In genomic region chr9:125238127-125238914, GRCh38 we compare ENCODE assay signal across 10 cellular contexts. TPM values are rescaled to one million over a fixed set of nuclear protein-coding genes. Genes with fewer than 3 reads are reported as not detected.
DNase-seq lines count a peak whose midpoint lies in the region; ATAC-seq, FAIRE-seq and TF ChIP-seq lines count a peak whose summit lies in the region.
"Had no signal": no experiment of that assay in that cellular context is flagged by ENCODE, and none has a peak within 500 bp of the region (broad histone marks: within the 10 kb centered on the region; RNA-seq: fewer than 3 reads in every experiment).

No MANE protein-coding gene starts in this region.

- POLR2A ChIA-PET in activated CD4-positive, alpha-beta T cell treated with anti-CD3 and anti-CD28 coated beads, Interleukin-2, amount 10 ng/mL, durations not matched to agents 7 days and 5 days (lab: Charles Lee): interaction anchor here (0.6 kb wide), 1 partner anchor 684 kb away, joined by 9 read pairs; no protein-coding TSS in a partner anchor
- POLR2A ChIA-PET in activated CD8-positive, alpha-beta T cell treated with anti-CD3 and anti-CD28 coated beads, Interleukin-2, amount 10 ng/mL, durations not matched to agents 7 days and 5 days (lab: Charles Lee): interaction anchor here (0.6 to 1.2 kb wide), 6 partner anchors 37 to 375 kb away, joined by 3 to 4 read pairs (median 3); partner anchors contain the start of gene GOLGA1

- TF ChIP-seq POLR2A in GM12892 (IDR thresholded peaks at IDR 0.05; ENCODE audit: low read depth, low read length): no peak

- 64% methylated on average over 7 of the region's 7 CpGs for WGBS in right cardiac atrium

- H3K9me3 Mint-ChIP-seq in activated CD4-positive, alpha-beta T cell treated with anti-CD3 and anti-CD28 coated beads, Interleukin-2, amount 10 ng/mL, durations not matched to agents 7 days and 5 days: no peaks in the 10 kb centered on the region
- H3K9me3 Mint-ChIP-seq in activated CD8-positive, alpha-beta T cell treated with anti-CD3 and anti-CD28 coated beads, Interleukin-2, amount 10 ng/mL, durations not matched to agents 7 days and 5 days (ENCODE audit: insufficient read depth): no peaks in the 10 kb centered on the region
- no peaks in the 10 kb centered on the region for H3K9me3 Mint-ChIP-seq in stimulated activated memory B cell treated with anti-CD40 and anti-IgM and Interleukin-4, amounts not matched to agents 10 μg/mL and 1 μg/mL and 100 μg/mL, for 72 hours

- CTCF ChIA-PET in activated CD4-positive, alpha-beta T cell treated with anti-CD3 and anti-CD28 coated beads, Interleukin-2, amount 10 ng/mL, durations not matched to agents 7 days and 5 days (lab: Charles Lee): interaction anchor here (0.6 to 1.4 kb wide), 3 partner anchors 97 to 418 kb away, joined by 3 to 4 read pairs (median 3); no protein-coding TSS in a partner anchor
- CTCF ChIA-PET in activated CD8-positive, alpha-beta T cell treated with anti-CD3 and anti-CD28 coated beads, Interleukin-2, amount 10 ng/mL, durations not matched to agents 7 days and 5 days (lab: Charles Lee): interaction anchor here (0.5 to 1.4 kb wide), 6 partner anchors 9 to 467 kb away, joined by 3 to 6 read pairs (median 3); partner anchors contain the start of genes GAPVD1 and NR6A1

- H3K27me3 ChIP-seq in right cardiac atrium (ENCODE audit: control insufficient read depth, insufficient read depth): no peaks in the 10 kb centered on the region

- H3K4me1 ChIP-seq in right cardiac atrium (ENCODE audit: control insufficient read depth, insufficient read depth, low read length): no peaks in the 10 kb centered on the region

- no peak for DNase-seq in activated CD4-positive, alpha-beta T cell treated with anti-CD3 and anti-CD28 coated beads, Interleukin-2, amount 10 ng/mL, durations not matched to agents 7 days and 5 days
- DNase-seq in activated CD4-positive, alpha-beta T cell treated with anti-CD3 and anti-CD28 coated beads, Interleukin-2, amount 50 U/mL, for 48 hours: no peak
- DNase-seq in activated CD8-positive, alpha-beta T cell treated with anti-CD3 and anti-CD28 coated beads, Interleukin-2, amount 10 ng/mL, durations not matched to agents 7 days and 5 days: no peak
- DNase-seq in right cardiac atrium (no peak), NCI-H774 (lab: John Stamatoyannopoulos, UW) (no peak), GM12892 (ENCODE audit: insufficient read length) (no peak)
- DNase-seq: AML-193, NCI-H1105 had no signal

- ATAC-seq in activated CD8-positive, alpha-beta T cell treated with anti-CD3 and anti-CD28 coated beads, Interleukin-2, amount 10 ng/mL, durations not matched to agents 7 days and 5 days: no peak
- no peak for ATAC-seq in right cardiac atrium
- ATAC-seq in stimulated activated memory B cell treated with anti-CD40 and anti-IgM and Interleukin-4, amounts not matched to agents 10 μg/mL and 1 μg/mL and 100 μg/mL, for 72 hours: no peak
- ATAC-seq in HG03139 (IDR thresholded peaks at IDR 0.05; ENCODE audit: unreplicated experiment): no peak

- intact Hi-C loops in right cardiac atrium (cut with DNase I): no loop called here

- H3K27ac ChIP-seq in right cardiac atrium (ENCODE audit: low read length): no peak overlapping the region

- peak overlapping the region; percentile 41 for H3K27ac Mint-ChIP-seq in activated CD4-positive, alpha-beta T cell treated with anti-CD3 and anti-CD28 coated beads, Interleukin-2, amount 10 ng/mL, durations not matched to agents 7 days and 5 days
- peak overlapping the region; percentile 51 for H3K27ac Mint-ChIP-seq in activated CD8-positive, alpha-beta T cell treated with anti-CD3 and anti-CD28 coated beads, Interleukin-2, amount 10 ng/mL, durations not matched to agents 7 days and 5 days
- H3K27ac Mint-ChIP-seq in stimulated activated memory B cell treated with anti-CD40 and anti-IgM and Interleukin-4, amounts not matched to agents 10 μg/mL and 1 μg/mL and 100 μg/mL, for 72 hours: peak overlapping the region; percentile 93

- peaks cover 80% of the 10 kb centered on the region for H3K36me3 Mint-ChIP-seq in activated CD4-positive, alpha-beta T cell treated with anti-CD3 and anti-CD28 coated beads, Interleukin-2, amount 10 ng/mL, durations not matched to agents 7 days and 5 days (ENCODE audit: low read depth)
- peaks cover 81% of the 10 kb centered on the region for H3K36me3 Mint-ChIP-seq in activated CD8-positive, alpha-beta T cell treated with anti-CD3 and anti-CD28 coated beads, Interleukin-2, amount 10 ng/mL, durations not matched to agents 7 days and 5 days (ENCODE audit: low read depth)
- H3K36me3 Mint-ChIP-seq in stimulated activated memory B cell treated with anti-CD40 and anti-IgM and Interleukin-4, amounts not matched to agents 10 μg/mL and 1 μg/mL and 100 μg/mL, for 72 hours: peaks cover 43% of the 10 kb centered on the region

- H3K4me1 Mint-ChIP-seq in activated CD4-positive, alpha-beta T cell treated with anti-CD3 and anti-CD28 coated beads, Interleukin-2, amount 10 ng/mL, durations not matched to agents 7 days and 5 days: peaks cover 47% of the 10 kb centered on the region
- peaks cover 50% of the 10 kb centered on the region for H3K4me1 Mint-ChIP-seq in activated CD8-positive, alpha-beta T cell treated with anti-CD3 and anti-CD28 coated beads, Interleukin-2, amount 10 ng/mL, durations not matched to agents 7 days and 5 days (ENCODE audit: low read depth)
- peaks cover 47% of the 10 kb centered on the region for H3K4me1 Mint-ChIP-seq in stimulated activated memory B cell treated with anti-CD40 and anti-IgM and Interleukin-4, amounts not matched to agents 10 μg/mL and 1 μg/mL and 100 μg/mL, for 72 hours

- H3K4me3 ChIP-seq in right cardiac atrium (ENCODE audit: low read length): peak overlapping the region; percentile 59

- FAIRE-seq in GM12892 (lab: Jason Lieb, UNC): no peak

- peak overlapping the region; percentile 96 for H3K4me3 Mint-ChIP-seq in activated CD4-positive, alpha-beta T cell treated with anti-CD3 and anti-CD28 coated beads, Interleukin-2, amount 10 ng/mL, durations not matched to agents 7 days and 5 days
- peak overlapping the region; percentile 96 for H3K4me3 Mint-ChIP-seq in activated CD8-positive, alpha-beta T cell treated with anti-CD3 and anti-CD28 coated beads, Interleukin-2, amount 10 ng/mL, durations not matched to agents 7 days and 5 days
- H3K4me3 Mint-ChIP-seq in stimulated activated memory B cell treated with anti-CD40 and anti-IgM and Interleukin-4, amounts not matched to agents 10 μg/mL and 1 μg/mL and 100 μg/mL, for 72 hours: peak overlapping the region; percentile 23

- no peaks in the 10 kb centered on the region for H3K9me3 ChIP-seq in right cardiac atrium (ENCODE audit: control insufficient read depth, low read length)

- H3K27me3 Mint-ChIP-seq in activated CD4-positive, alpha-beta T cell treated with anti-CD3 and anti-CD28 coated beads, Interleukin-2, amount 10 ng/mL, durations not matched to agents 7 days and 5 days: no peaks in the 10 kb centered on the region
- no peaks in the 10 kb centered on the region for H3K27me3 Mint-ChIP-seq in activated CD8-positive, alpha-beta T cell treated with anti-CD3 and anti-CD28 coated beads, Interleukin-2, amount 10 ng/mL, durations not matched to agents 7 days and 5 days (ENCODE audit: low read depth)
- no peaks in the 10 kb centered on the region for H3K27me3 Mint-ChIP-seq in stimulated activated memory B cell treated with anti-CD40 and anti-IgM and Interleukin-4, amounts not matched to agents 10 μg/mL and 1 μg/mL and 100 μg/mL, for 72 hours

RNA-seq across cellular contexts. Expression of gene HSPA5, which starts 2.8 kb away (rescaled TPM):
- total RNA-seq in activated CD4-positive, alpha-beta T cell treated with anti-CD3 and anti-CD28 coated beads, Interleukin-2, amount 10 ng/mL, durations not matched to agents 7 days and 5 days: 100 to 1,000 TPM; 124 to 127 TPM
- total RNA-seq in activated CD8-positive, alpha-beta T cell treated with anti-CD3 and anti-CD28 coated beads, Interleukin-2, amount 10 ng/mL, durations not matched to agents 7 days and 5 days: 100 to 1,000 TPM; 146 to 148 TPM
- total RNA-seq in right cardiac atrium: 100 to 1,000 TPM; 176 to 384 (median 284) TPM
- polyA plus RNA-seq in right cardiac atrium: 263 TPM
- polyA plus RNA-seq in GM12892 (2012; ENCODE audit: missing spikeins): 108 TPM

RNA-seq across cellular contexts. Expression of gene GAPVD1, which starts 23.3 kb away (rescaled TPM):
- 10 to 100 TPM; 49.7 to 53.6 TPM for total RNA-seq in activated CD4-positive, alpha-beta T cell treated with anti-CD3 and anti-CD28 coated beads, Interleukin-2, amount 10 ng/mL, durations not matched to agents 7 days and 5 days
- total RNA-seq in activated CD8-positive, alpha-beta T cell treated with anti-CD3 and anti-CD28 coated beads, Interleukin-2, amount 10 ng/mL, durations not matched to agents 7 days and 5 days: 10 to 100 TPM; 52.1 to 59.4 TPM
- total RNA-seq in right cardiac atrium: 10 to 100 TPM; 33.0 to 45.7 (median 33.2) TPM
- polyA plus RNA-seq in right cardiac atrium: 8.1 TPM
- 17.7 TPM for polyA plus RNA-seq in GM12892 (2012; ENCODE audit: missing spikeins)

RNA-seq across cellular contexts. Expression of gene RABEPK, which starts 38.0 kb away (rescaled TPM):
- total RNA-seq in activated CD4-positive, alpha-beta T cell treated with anti-CD3 and anti-CD28 coated beads, Interleukin-2, amount 10 ng/mL, durations not matched to agents 7 days and 5 days: 10 to 100 TPM; 14.6 to 17.2 TPM
- 10 to 100 TPM; 15.0 to 15.3 TPM for total RNA-seq in activated CD8-positive, alpha-beta T cell treated with anti-CD3 and anti-CD28 coated beads, Interleukin-2, amount 10 ng/mL, durations not matched to agents 7 days and 5 days
- total RNA-seq in right cardiac atrium: 10 to 100 TPM in 3 of 4 donors, 1 to 10 TPM in 1; 8.8 to 12.7 (median 11.4) TPM
- 12.0 TPM for polyA plus RNA-seq in right cardiac atrium
- polyA plus RNA-seq in GM12892 (2012; ENCODE audit: missing spikeins): 45.6 TPM

RNA-seq across cellular contexts. Expression of gene PPP6C, which starts 48.7 kb away (rescaled TPM):
- total RNA-seq in activated CD4-positive, alpha-beta T cell treated with anti-CD3 and anti-CD28 coated beads, Interleukin-2, amount 10 ng/mL, durations not matched to agents 7 days and 5 days: 10 to 100 TPM; 50.3 to 54.3 TPM
- 10 to 100 TPM; 47.2 to 51.9 TPM for total RNA-seq in activated CD8-positive, alpha-beta T cell treated with anti-CD3 and anti-CD28 coated beads, Interleukin-2, amount 10 ng/mL, durations not matched to agents 7 days and 5 days
- 10 to 100 TPM; 34.5 to 43.1 (median 37.4) TPM for total RNA-seq in right cardiac atrium
- 19.8 TPM for polyA plus RNA-seq in right cardiac atrium
- 28.1 TPM for polyA plus RNA-seq in GM12892 (2012; ENCODE audit: missing spikeins)

Comparison
In these comparisons a context has a peak if more than half of its experiments do, and no peak if none do; other contexts are left out.
1. H3K27ac Mint-ChIP-seq: peak in every context shown above with its lines; median percentile 93 in stimulated activated memory B cell treated with anti-CD40 and anti-IgM and Interleukin-4, amounts not matched to agents 10 μg/mL and 1 μg/mL and 100 μg/mL, for 72 hours; 51 in activated CD8-positive, alpha-beta T cell treated with anti-CD3 and anti-CD28 coated beads, Interleukin-2, amount 10 ng/mL, durations not matched to agents 7 days and 5 days; 41 in activated CD4-positive, alpha-beta T cell treated with anti-CD3 and anti-CD28 coated beads, Interleukin-2, amount 10 ng/mL, durations not matched to agents 7 days and 5 days.
2. H3K4me3 Mint-ChIP-seq: peak in every context shown above with its lines; median percentile 96 in activated CD4-positive, alpha-beta T cell treated with anti-CD3 and anti-CD28 coated beads, Interleukin-2, amount 10 ng/mL, durations not matched to agents 7 days and 5 days; 96 in activated CD8-positive, alpha-beta T cell treated with anti-CD3 and anti-CD28 coated beads, Interleukin-2, amount 10 ng/mL, durations not matched to agents 7 days and 5 days; 23 in stimulated activated memory B cell treated with anti-CD40 and anti-IgM and Interleukin-4, amounts not matched to agents 10 μg/mL and 1 μg/mL and 100 μg/mL, for 72 hours.